Comparison of ENCODE assay signal across 8 cellular contexts in genomic region chr11:69644071-69644961, GRCh38. TPM values are rescaled to one million over a fixed set of nuclear protein-coding genes. Genes with fewer than 3 reads are reported as not detected.
DNase-seq lines count a peak whose midpoint lies in the region; ATAC-seq lines count a peak whose summit lies in the region.

No MANE protein-coding gene starts in this region.

- peak overlapping the region; percentile 19 to 62 for H3K27ac ChIP-seq in esophagus (ENCODE audit: low read depth in 2 of 2, low read length in 1 of 2)

- H3K27ac Mint-ChIP-seq in activated CD4-positive, alpha-beta T cell treated with anti-CD3 and anti-CD28 coated beads, Interleukin-2, amount 10 ng/mL, durations not matched to agents 24 days and 14 days, result peak overlapping the region; percentile 48
- H3K27ac Mint-ChIP-seq in natural killer cell treated with Interleukin-12 subunit alpha and Interleukin-12 subunit beta and Interleukin-15 and Interleukin-18, amount 100 ng/mL, for 72 hours, result no peak overlapping the region

- peaks cover 0 to 33% of the 10 kb centered on the region in 2 donors for H3K36me3 ChIP-seq in esophagus (ENCODE audit: control insufficient read depth in 2 of 2, insufficient read depth in 2 of 2, low read length in 1 of 2)

- no peaks in the 10 kb centered on the region for H3K9me3 ChIP-seq in esophagus (ENCODE audit: control insufficient read depth in 2 of 2, insufficient read depth in 1 of 2, low read depth in 1 of 2, low read length in 1 of 2)

- H3K9me3 Mint-ChIP-seq in activated CD4-positive, alpha-beta T cell treated with anti-CD3 and anti-CD28 coated beads, Interleukin-2, amount 10 ng/mL, durations not matched to agents 24 days and 14 days, result no peaks in the 10 kb centered on the region
- no peaks in the 10 kb centered on the region for H3K9me3 Mint-ChIP-seq in natural killer cell treated with Interleukin-12 subunit alpha and Interleukin-12 subunit beta and Interleukin-15 and Interleukin-18, amount 100 ng/mL, for 72 hours

- peak overlapping the region; percentile 85 to 88 for H3K4me3 ChIP-seq in esophagus (ENCODE audit: low read depth in 1 of 2, low read length in 2 of 2)

- no peak for ATAC-seq in natural killer cell treated with Interleukin-12 subunit alpha and Interleukin-12 subunit beta and Interleukin-15 and Interleukin-18, amount 100 ng/mL, for 72 hours
- no peak for ATAC-seq in GM18867 (IDR thresholded peaks at IDR 0.05; ENCODE audit: unreplicated experiment)

- no peaks in the 10 kb centered on the region for H3K27me3 ChIP-seq in esophagus (ENCODE audit: control insufficient read depth in 1 of 2, insufficient read depth in 2 of 2, low read length in 2 of 2)

- intact Hi-C loops in activated CD4-positive, alpha-beta T cell treated with anti-CD3 and anti-CD28 coated beads, Interleukin-2, amount 10 ng/mL, durations not matched to agents 24 days and 14 days (cut with micrococcal nuclease), result loop anchor here (5.0 kb wide), 4 partner anchors 58 to 802 kb away; partner anchors contain the start of genes CPT1A and FGF19

- peak overlapping the region; percentile 51 for H3K4me3 Mint-ChIP-seq in activated CD4-positive, alpha-beta T cell treated with anti-CD3 and anti-CD28 coated beads, Interleukin-2, amount 10 ng/mL, durations not matched to agents 24 days and 14 days
- peak overlapping the region; percentile 59 for H3K4me3 Mint-ChIP-seq in natural killer cell treated with Interleukin-12 subunit alpha and Interleukin-12 subunit beta and Interleukin-15 and Interleukin-18, amount 100 ng/mL, for 72 hours

- peaks cover 3% of the 10 kb centered on the region for H3K4me1 Mint-ChIP-seq in activated CD4-positive, alpha-beta T cell treated with anti-CD3 and anti-CD28 coated beads, Interleukin-2, amount 10 ng/mL, durations not matched to agents 24 days and 14 days
- H3K4me1 Mint-ChIP-seq in natural killer cell treated with Interleukin-12 subunit alpha and Interleukin-12 subunit beta and Interleukin-15 and Interleukin-18, amount 100 ng/mL, for 72 hours (ENCODE audit: low read depth in 2 of 2), result peaks cover 5 to 12% of the 10 kb centered on the region in 2 donors

- DNase-seq in activated CD4-positive, alpha-beta T cell treated with anti-CD3 and anti-CD28 coated beads, Interleukin-2, amount 10 ng/mL, durations not matched to agents 24 days and 14 days, result no peak
- no peak for DNase-seq in activated CD4-positive, alpha-beta T cell treated with anti-CD3 and anti-CD28 coated beads for 4 hours
- DNase-seq in RPMI8226 (peak; percentile 70), UCSD-AML1 (lab: John Stamatoyannopoulos, UW; ENCODE audit: unreplicated experiment) (no peak)
- DNase-seq in natural killer cell treated with Interleukin-12 subunit alpha and Interleukin-12 subunit beta and Interleukin-15 and Interleukin-18, amount 100 ng/mL, for 72 hours (ENCODE audit: low spot score), result peak; percentile 53
- DNase-seq in activated CD8-positive, alpha-beta memory T cell treated with anti-CD3 and anti-CD28 coated beads, Interleukin-2, amount 50 U/mL, for 48 hours, result no peak

- peaks cover 4% of the 10 kb centered on the region for H3K36me3 Mint-ChIP-seq in activated CD4-positive, alpha-beta T cell treated with anti-CD3 and anti-CD28 coated beads, Interleukin-2, amount 10 ng/mL, durations not matched to agents 24 days and 14 days (ENCODE audit: low read depth)
- no peaks in the 10 kb centered on the region for H3K36me3 Mint-ChIP-seq in natural killer cell treated with Interleukin-12 subunit alpha and Interleukin-12 subunit beta and Interleukin-15 and Interleukin-18, amount 100 ng/mL, for 72 hours

- H3K27me3 Mint-ChIP-seq in activated CD4-positive, alpha-beta T cell treated with anti-CD3 and anti-CD28 coated beads, Interleukin-2, amount 10 ng/mL, durations not matched to agents 24 days and 14 days, result peaks cover 20% of the 10 kb centered on the region
- H3K27me3 Mint-ChIP-seq in natural killer cell treated with Interleukin-12 subunit alpha and Interleukin-12 subunit beta and Interleukin-15 and Interleukin-18, amount 100 ng/mL, for 72 hours, result peaks cover 14 to 20% of the 10 kb centered on the region in 2 donors

- 36 to 39% methylated on average over 24 of the region's 24 CpGs for WGBS in esophagus, 2 donors

- peaks cover 0 to 13% of the 10 kb centered on the region in 2 donors for H3K4me1 ChIP-seq in esophagus (ENCODE audit: control insufficient read depth in 2 of 2, insufficient read depth in 2 of 2, low read length in 1 of 2)

RNA-seq across cellular contexts. Expression of gene CCND1, which starts 3.4 kb away (rescaled TPM):
- total RNA-seq in activated CD4-positive, alpha-beta T cell treated with anti-CD3 and anti-CD28 coated beads, Interleukin-2, amount 10 ng/mL, durations not matched to agents 24 days and 14 days, result 13.4 and 17.2 TPM in 2 replicates
- polyA plus RNA-seq in esophagus, result 10 to 100 TPM; 45.1 to 48.5 TPM
- total RNA-seq in natural killer cell treated with Interleukin-12 subunit alpha and Interleukin-12 subunit beta and Interleukin-15 and Interleukin-18, amount 100 ng/mL, for 72 hours, result under 1 TPM in 1 of 2 donors, not detected in 1; 0.67 TPM

RNA-seq across cellular contexts. Expression of gene LTO1, which starts 30.8 kb away (rescaled TPM):
- total RNA-seq in activated CD4-positive, alpha-beta T cell treated with anti-CD3 and anti-CD28 coated beads, Interleukin-2, amount 10 ng/mL, durations not matched to agents 24 days and 14 days, result 29.3 and 32.1 TPM in 2 replicates
- polyA plus RNA-seq in esophagus, result 10 to 100 TPM; 15.0 to 22.9 TPM
- total RNA-seq in natural killer cell treated with Interleukin-12 subunit alpha and Interleukin-12 subunit beta and Interleukin-15 and Interleukin-18, amount 100 ng/mL, for 72 hours, result 10 to 100 TPM; 23.4 to 37.7 TPM

RNA-seq across cellular contexts. Expression of gene FGF19, which starts 59.5 kb away (rescaled TPM):
- not detected in 2 replicates for total RNA-seq in activated CD4-positive, alpha-beta T cell treated with anti-CD3 and anti-CD28 coated beads, Interleukin-2, amount 10 ng/mL, durations not matched to agents 24 days and 14 days
- polyA plus RNA-seq in esophagus, result not detected
- total RNA-seq in natural killer cell treated with Interleukin-12 subunit alpha and Interleukin-12 subunit beta and Interleukin-15 and Interleukin-18, amount 100 ng/mL, for 72 hours, result not detected

Comparison
In these comparisons a context has a peak if more than half of its experiments do, and no peak if none do; other contexts are left out.
1. DNase-seq: peak in RPMI8226 (single experiment) and natural killer cell treated with Interleukin-12 subunit alpha and Interleukin-12 subunit beta and Interleukin-15 and Interleukin-18, amount 100 ng/mL, for 72 hours (single experiment); none in activated CD4-positive, alpha-beta T cell treated with anti-CD3 and anti-CD28 coated beads, Interleukin-2, amount 10 ng/mL, durations not matched to agents 24 days and 14 days (single experiment), activated CD4-positive, alpha-beta T cell treated with anti-CD3 and anti-CD28 coated beads for 4 hours (0 of 2), UCSD-AML1 (single experiment) and activated CD8-positive, alpha-beta memory T cell treated with anti-CD3 and anti-CD28 coated beads, Interleukin-2, amount 50 U/mL, for 48 hours (single experiment).